Comparison of ENCODE assay signal across 8 cellular contexts in the genomic region with DNA sequence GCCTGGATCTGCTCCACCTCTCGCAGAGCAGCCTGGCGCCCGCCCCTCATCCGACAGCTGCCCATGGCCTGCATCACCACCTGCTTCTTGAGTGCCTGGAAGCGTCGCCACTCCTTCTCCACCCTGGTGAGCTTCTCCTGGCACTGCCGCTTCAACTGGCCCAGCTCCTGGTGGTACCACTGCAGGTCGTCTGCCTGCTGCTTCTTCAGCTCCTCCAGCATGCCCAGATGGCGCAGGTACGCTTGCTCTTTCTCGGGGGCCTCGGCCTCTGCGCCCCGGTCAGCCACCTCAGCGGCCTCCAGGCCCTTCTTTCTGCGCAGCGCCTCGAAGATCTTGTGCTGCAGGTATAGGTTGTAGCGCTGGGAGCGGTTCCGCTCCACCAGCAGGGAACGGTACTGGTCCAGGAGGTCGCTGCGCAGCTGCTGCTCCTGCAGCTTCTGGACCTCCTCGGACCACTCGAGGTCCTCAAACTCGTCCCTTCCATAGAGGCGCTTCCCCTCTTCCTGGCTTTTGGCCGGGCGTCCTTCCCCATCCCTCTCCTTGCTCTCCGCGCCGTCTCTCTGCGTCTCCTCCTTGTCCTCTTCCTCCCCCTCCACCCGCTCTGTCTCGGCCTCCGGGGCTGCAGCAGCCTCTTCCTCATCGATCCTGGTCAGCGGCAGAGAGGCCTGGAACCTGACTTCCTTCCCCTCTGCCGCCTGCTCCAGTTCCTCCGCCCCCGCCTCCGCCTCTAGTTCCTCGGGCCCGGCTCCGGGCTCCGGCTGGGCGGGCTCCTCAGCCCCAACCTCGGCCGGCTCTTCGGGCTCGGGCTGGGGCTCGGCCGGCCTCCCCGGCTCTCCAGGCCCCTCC. TPM values are rescaled to one million over a fixed set of nuclear protein-coding genes. Genes with fewer than 3 reads are reported as not detected.
DNase-seq lines count a peak whose midpoint lies in the region; ATAC-seq and TF ChIP-seq lines count a peak whose summit lies in the region.

No MANE protein-coding gene starts in this region.

- H3K4me1 ChIP-seq in RWPE2 (ENCODE audit: insufficient read depth, poor library complexity, severe bottlenecking) = peaks cover 4% of the 10 kb centered on the region

- no peaks in the 10 kb centered on the region for H3K9me3 ChIP-seq in RWPE2 (ENCODE audit: severe bottlenecking)

- H3K36me3 ChIP-seq in BJ (ENCODE audit: control insufficient read depth, insufficient read depth, low read length) (no peaks in the 10 kb centered on the region; the same call in 1 of the 2 replicates), RWPE2 (ENCODE audit: low read depth) (no peaks in the 10 kb centered on the region)

- no peak for DNase-seq in BJ (ENCODE audit: low read depth)
- no peak for DNase-seq in RWPE2 (ENCODE audit: low spot score)
- peak; percentile 58 for DNase-seq in cerebellar cortex (ENCODE audit: low spot score)
- DNase-seq in left colon = peak; percentile 61 to 65
- DNase-seq in stimulated activated naive CD8-positive, alpha-beta T cell treated with anti-CD3 and anti-CD28 coated beads, Interleukin-15, Interleukin-2, amounts not matched to agents 100 U/mL and 50 U/mL, for 24 hours = peak; percentile 40
- no peak for DNase-seq in NCI-H1436 treated with DMSO at 0.1 percent for 48 hours (lab: John Stamatoyannopoulos, UW)

- POLR2A ChIA-PET in BJ (lab: Charles Lee) = interaction anchor here (0.6 to 1.6 kb wide), 2 partner anchors 18 to 26 kb away, joined by 7 to 12 read pairs; a partner anchor contains a TSS

- peak overlapping the region; percentile 30 for H3K27ac ChIP-seq in RWPE2 (ENCODE audit: poor library complexity, severe bottlenecking)

- H3K4me3 ChIP-seq in BJ (ENCODE audit: low read depth, low read length) (peak overlapping the region; percentile 72), RWPE2 (ENCODE audit: severe bottlenecking) (peak overlapping the region; percentile 50)

- intact Hi-C loops in left colon (cut with DNase I, micrococcal nuclease) = no loop called here

- peak; percentile 16 for ATAC-seq in GM19023 (IDR thresholded peaks at IDR 0.05; ENCODE audit: unreplicated experiment)
- peak; percentile 14 for ATAC-seq in HG03520 (IDR thresholded peaks at IDR 0.05; ENCODE audit: unreplicated experiment)
- peak; percentile 37; the same call in 2 of the 3 replicates for ATAC-seq in RWPE2 (ENCODE audit: low read depth)
- ATAC-seq in left colon = peak; percentile 40
- ATAC-seq in stimulated activated naive CD8-positive, alpha-beta T cell treated with anti-CD3 and anti-CD28 coated beads, Interleukin-15, Interleukin-2, amounts not matched to agents 100 U/mL and 50 U/mL, for 24 hours = no peak

- CTCF ChIA-PET in BJ (lab: Yijun Ruan, JAX) = interaction anchor here (0.6 to 4.8 kb wide), 22 partner anchors 12 to 402 kb away, joined by 3 to 45 read pairs (median 5); a partner anchor contains a TSS

- TF ChIP-seq CTCF in BJ (IDR thresholded peaks at IDR 0.05; ENCODE audit: insufficient read depth, low read depth, low read length) (no peak), RWPE2 (IDR thresholded peaks at IDR 0.05; ENCODE audit: poor library complexity, severe bottlenecking) (no peak)

- H3K27me3 ChIP-seq in BJ (ENCODE audit: control insufficient read depth, insufficient read depth, low read length) = no peaks in the 10 kb centered on the region
- no peaks in the 10 kb centered on the region for H3K27me3 ChIP-seq in RWPE2 (ENCODE audit: insufficient read depth, poor library complexity, severe bottlenecking)

RNA-seq across cellular contexts. Expression of a gene that starts 1.1 kb away (rescaled TPM):
- polyA plus RNA-seq in BJ (2011; rRNA removed) = 6.1 and 7.3 TPM in 2 replicates
- 5.3 and 7.7 TPM in 2 replicates for polyA minus RNA-seq in BJ (2011; rRNA and poly(A)+ RNA removed)
- 10 to 100 TPM; 30.0 to 34.6 TPM for total RNA-seq in left colon

RNA-seq across cellular contexts. Expression of a gene that starts 25.8 kb away (rescaled TPM):
- 21.1 and 35.2 TPM in 2 replicates for polyA plus RNA-seq in BJ (2011; rRNA removed)
- polyA minus RNA-seq in BJ (2011; rRNA and poly(A)+ RNA removed) = 10.8 and 12.1 TPM in 2 replicates
- total RNA-seq in left colon = 10 to 100 TPM; 29.5 to 36.0 TPM

Comparison
In these comparisons a context has a peak if more than half of its experiments do, and no peak if none do; other contexts are left out.
1. DNase-seq: peak in cerebellar cortex (single experiment), left colon (2 of 2) and stimulated activated naive CD8-positive, alpha-beta T cell treated with anti-CD3 and anti-CD28 coated beads, Interleukin-15, Interleukin-2, amounts not matched to agents 100 U/mL and 50 U/mL, for 24 hours (single experiment); none in BJ (single experiment), RWPE2 (single experiment) and NCI-H1436 treated with DMSO at 0.1 percent for 48 hours (single experiment).